In genomic region chr14:65304963-65305362, GRCh38 we compare ENCODE assay signal across 1 cellular context.
TF ChIP-seq lines count a peak whose summit lies in the region.

No MANE protein-coding gene starts in this region.

TF ChIP-seq in GM12878, 131 proteins besides CTCF, POLR2A, EP300 and RAD21 (continued from another document):
- TF ChIP-seq ZNF687 (IDR thresholded peaks at IDR 0.05) (peak; percentile 40; the same call in 1 of the 2 replicates), JUNB (IDR thresholded peaks at IDR 0.05) (no peak), IKZF2 (IDR thresholded peaks at IDR 0.05) (0 out of 4 replicates have a peak, but pooled peaks of 1 of the 2 experiments have one; percentile 28)
TF ChIP-seq in GM12878: peak in this region for 3.
